ENCODE assay signal across 1 cellular context in genomic region chr14:21556378-21557083, GRCh38.
TF ChIP-seq lines count a peak whose summit lies in the region.

No MANE protein-coding gene starts in this region.

TF ChIP-seq in HepG2, 621 proteins besides CTCF, POLR2A, EP300 and RAD21 (continues in another document):
- no peak for TF ChIP-seq FOXC1 (CRISPR knock-in tag; IDR thresholded peaks at IDR 0.05; ENCODE audit: borderline replicate concordance)
- no peak for TF ChIP-seq NR2F2 (IDR thresholded peaks at IDR 0.05; ENCODE audit: borderline replicate concordance, low read depth)
- no peak for TF ChIP-seq SKI (IDR thresholded peaks at IDR 0.05; ENCODE audit: partially characterized antibody)
- no peak for TF ChIP-seq KDM5A (IDR thresholded peaks at IDR 0.05; ENCODE audit: borderline replicate concordance, low read length)
- TF ChIP-seq ZHX1 (CRISPR knock-in tag; IDR thresholded peaks at IDR 0.05; ENCODE audit: low read depth), result no peak
- TF ChIP-seq ZSCAN5A (CRISPR knock-in tag; IDR thresholded peaks at IDR 0.05; ENCODE audit: borderline replicate concordance), result no peak
- peak; percentile 72 for TF ChIP-seq ZMYM3 (CRISPR knock-in tag; IDR thresholded peaks at IDR 0.05)
- TF ChIP-seq MEIS2 (CRISPR knock-in tag; IDR thresholded peaks at IDR 0.05), result no peak
- TF ChIP-seq, protein P1, sequence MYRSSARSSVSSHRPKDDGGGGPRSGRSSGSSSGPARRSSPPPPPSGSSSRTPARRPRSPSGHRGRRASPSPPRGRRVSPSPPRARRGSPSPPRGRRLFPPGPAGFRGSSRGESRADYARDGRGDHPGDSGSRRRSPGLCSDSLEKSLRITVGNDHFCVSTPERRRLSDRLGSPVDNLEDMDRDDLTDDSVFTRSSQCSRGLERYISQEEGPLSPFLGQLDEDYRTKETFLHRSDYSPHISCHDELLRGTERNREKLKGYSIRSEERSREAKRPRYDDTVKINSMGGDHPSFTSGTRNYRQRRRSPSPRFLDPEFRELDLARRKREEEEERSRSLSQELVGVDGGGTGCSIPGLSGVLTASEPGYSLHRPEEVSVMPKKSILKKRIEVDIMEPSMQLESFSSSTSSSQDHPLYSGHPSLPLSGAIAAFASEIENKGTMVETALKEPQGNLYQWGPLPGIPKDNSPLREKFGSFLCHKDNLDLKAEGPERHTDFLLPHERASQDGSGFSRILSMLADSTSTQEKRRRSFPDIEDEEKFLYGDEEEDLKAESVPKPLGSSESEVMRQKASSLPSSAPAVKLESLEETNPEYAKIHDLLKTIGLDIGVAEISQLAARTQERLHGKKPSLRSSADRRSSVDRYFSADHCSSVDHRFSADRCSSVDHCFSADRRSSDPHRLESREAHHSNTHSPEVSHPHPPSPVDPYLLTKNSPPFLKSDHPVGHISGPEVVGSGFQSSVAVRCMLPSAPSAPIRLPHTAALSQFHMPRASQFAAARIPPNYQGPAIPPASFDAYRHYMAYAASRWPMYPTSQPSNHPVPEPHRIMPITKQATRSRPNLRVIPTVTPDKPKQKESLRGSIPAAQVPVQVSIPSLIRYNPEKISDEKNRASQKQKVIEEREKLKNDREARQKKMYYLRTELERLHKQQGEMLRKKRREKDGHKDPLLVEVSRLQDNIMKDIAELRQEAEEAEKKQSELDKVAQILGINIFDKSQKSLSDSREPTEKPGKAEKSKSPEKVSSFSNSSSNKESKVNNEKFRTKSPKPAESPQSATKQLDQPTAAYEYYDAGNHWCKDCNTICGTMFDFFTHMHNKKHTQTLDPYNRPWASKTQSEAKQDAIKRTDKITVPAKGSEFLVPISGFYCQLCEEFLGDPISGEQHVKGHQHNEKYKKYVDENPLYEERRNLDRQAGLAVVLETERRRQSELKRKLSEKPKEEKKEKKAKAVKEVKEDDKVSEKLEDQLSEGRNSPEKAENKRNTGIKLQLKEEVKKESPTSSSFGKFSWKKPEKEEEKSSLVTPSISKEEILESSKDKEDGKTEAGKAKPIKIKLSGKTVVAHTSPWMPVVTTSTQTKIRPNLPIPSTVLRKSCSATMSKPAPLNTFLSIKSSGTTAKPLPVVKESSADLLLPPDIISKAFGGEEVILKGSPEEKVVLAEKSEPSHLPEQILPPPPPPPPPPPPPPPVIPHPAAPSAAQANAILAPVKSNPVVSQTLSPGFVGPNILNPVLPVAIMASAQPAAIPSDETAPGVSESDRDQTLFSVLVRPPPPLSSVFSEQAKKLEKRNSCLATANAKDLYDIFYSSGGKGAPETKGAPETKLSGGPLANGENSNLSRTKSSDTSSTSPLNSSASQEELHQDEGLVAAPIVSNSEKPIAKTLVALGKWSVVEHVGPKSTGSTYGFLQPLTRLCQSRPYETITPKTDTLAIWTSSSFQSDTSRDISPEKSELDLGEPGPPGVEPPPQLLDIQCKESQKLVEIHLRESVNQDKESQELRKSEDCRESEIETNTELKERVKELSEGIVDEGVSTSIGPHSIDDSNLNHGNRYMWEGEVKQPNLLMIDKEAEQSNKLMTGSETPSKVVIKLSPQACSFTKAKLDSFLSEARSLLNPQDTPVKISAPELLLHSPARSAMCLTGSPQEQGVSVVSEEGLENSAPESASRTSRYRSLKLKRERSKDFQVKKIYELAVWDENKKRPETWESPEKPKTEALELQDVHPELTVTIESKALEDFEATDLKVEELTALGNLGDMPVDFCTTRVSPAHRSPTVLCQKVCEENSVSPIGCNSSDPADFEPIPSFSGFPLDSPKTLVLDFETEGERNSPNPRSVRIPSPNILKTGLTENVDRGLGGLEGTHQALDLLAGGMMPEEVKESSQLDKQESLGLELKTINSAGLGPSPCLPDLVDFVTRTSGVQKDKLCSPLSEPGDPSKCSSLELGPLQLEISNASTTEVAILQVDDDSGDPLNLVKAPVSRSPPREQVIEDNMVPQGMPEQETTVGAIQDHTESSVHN (CRISPR knock-in tag; IDR thresholded peaks at IDR 0.05), result no peak
- no peak for TF ChIP-seq NPAS2 (CRISPR knock-in tag; IDR thresholded peaks at IDR 0.05; ENCODE audit: borderline replicate concordance)
- no peak for TF ChIP-seq FIP1L1 (IDR thresholded peaks at IDR 0.05; ENCODE audit: borderline replicate concordance, insufficient read depth, low read depth, low read length)
- TF ChIP-seq ZNF619 (CRISPR knock-in tag; IDR thresholded peaks at IDR 0.05), result no peak
- TF ChIP-seq KMT2A (CRISPR knock-in tag; IDR thresholded peaks at IDR 0.05), result no peak
- TF ChIP-seq GMEB2 (CRISPR knock-in tag; IDR thresholded peaks at IDR 0.05; ENCODE audit: low read depth), result no peak
- TF ChIP-seq ZNF512 (CRISPR knock-in tag; IDR thresholded peaks at IDR 0.05), result no peak
- no peak for TF ChIP-seq PRMT3 (CRISPR knock-in tag; IDR thresholded peaks at IDR 0.05; ENCODE audit: borderline replicate concordance, low read depth)
- no peak for TF ChIP-seq NFE2L1 (CRISPR knock-in tag; IDR thresholded peaks at IDR 0.05; ENCODE audit: borderline replicate concordance)
- no peak; the same call in 1 of the 2 replicates for TF ChIP-seq ZNF460 (CRISPR knock-in tag; IDR thresholded peaks at IDR 0.05; ENCODE audit: borderline replicate concordance)
- no peak for TF ChIP-seq SALL2 (CRISPR knock-in tag; IDR thresholded peaks at IDR 0.05)
- TF ChIP-seq MXI1 (IDR thresholded peaks at IDR 0.05; ENCODE audit: borderline replicate concordance, low read depth, low read length), result no peak
- no peak for TF ChIP-seq NFRKB (IDR thresholded peaks at IDR 0.05)
- TF ChIP-seq ARHGAP35 (CRISPR knock-in tag; IDR thresholded peaks at IDR 0.05; ENCODE audit: borderline replicate concordance), result no peak
- TF ChIP-seq PAF1 (CRISPR knock-in tag; IDR thresholded peaks at IDR 0.05), result no peak
- TF ChIP-seq RBM22 (optimal IDR thresholded peaks at IDR 0.05; ENCODE audit: low read length), result no peak
- TF ChIP-seq RFX5 (IDR thresholded peaks at IDR 0.05; ENCODE audit: low read depth, low read length), result no peak
- 0 out of 2 replicates have a peak, but pooled peaks have one; percentile 23 for TF ChIP-seq RARA (CRISPR knock-in tag; IDR thresholded peaks at IDR 0.05)
- TF ChIP-seq FOXP4 (CRISPR knock-in tag; IDR thresholded peaks at IDR 0.05), result 0 out of 2 replicates have a peak, but pooled peaks have one; percentile 37
- TF ChIP-seq, protein P2, sequence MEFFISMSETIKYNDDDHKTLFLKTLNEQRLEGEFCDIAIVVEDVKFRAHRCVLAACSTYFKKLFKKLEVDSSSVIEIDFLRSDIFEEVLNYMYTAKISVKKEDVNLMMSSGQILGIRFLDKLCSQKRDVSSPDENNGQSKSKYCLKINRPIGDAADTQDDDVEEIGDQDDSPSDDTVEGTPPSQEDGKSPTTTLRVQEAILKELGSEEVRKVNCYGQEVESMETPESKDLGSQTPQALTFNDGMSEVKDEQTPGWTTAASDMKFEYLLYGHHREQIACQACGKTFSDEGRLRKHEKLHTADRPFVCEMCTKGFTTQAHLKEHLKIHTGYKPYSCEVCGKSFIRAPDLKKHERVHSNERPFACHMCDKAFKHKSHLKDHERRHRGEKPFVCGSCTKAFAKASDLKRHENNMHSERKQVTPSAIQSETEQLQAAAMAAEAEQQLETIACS (CRISPR knock-in tag; IDR thresholded peaks at IDR 0.05), result no peak
- TF ChIP-seq ZKSCAN5 (CRISPR knock-in tag; IDR thresholded peaks at IDR 0.05), result no peak
- TF ChIP-seq FOXP1 (IDR thresholded peaks at IDR 0.05), result no peak
- 0 out of 2 replicates have a peak, but pooled peaks have one; percentile 20 for TF ChIP-seq FOXP1 (CRISPR knock-in tag; IDR thresholded peaks at IDR 0.05)
- TF ChIP-seq SP1 (IDR thresholded peaks at IDR 0.05), result no peak
- no peak for TF ChIP-seq SP1 (CRISPR knock-in tag; IDR thresholded peaks at IDR 0.05)
- TF ChIP-seq ZNF543 (CRISPR knock-in tag; IDR thresholded peaks at IDR 0.05), result 0 out of 2 replicates have a peak, but pooled peaks have one; percentile 46
- no peak for TF ChIP-seq KLF13 (CRISPR knock-in tag; IDR thresholded peaks at IDR 0.05)
- TF ChIP-seq, protein P3, sequence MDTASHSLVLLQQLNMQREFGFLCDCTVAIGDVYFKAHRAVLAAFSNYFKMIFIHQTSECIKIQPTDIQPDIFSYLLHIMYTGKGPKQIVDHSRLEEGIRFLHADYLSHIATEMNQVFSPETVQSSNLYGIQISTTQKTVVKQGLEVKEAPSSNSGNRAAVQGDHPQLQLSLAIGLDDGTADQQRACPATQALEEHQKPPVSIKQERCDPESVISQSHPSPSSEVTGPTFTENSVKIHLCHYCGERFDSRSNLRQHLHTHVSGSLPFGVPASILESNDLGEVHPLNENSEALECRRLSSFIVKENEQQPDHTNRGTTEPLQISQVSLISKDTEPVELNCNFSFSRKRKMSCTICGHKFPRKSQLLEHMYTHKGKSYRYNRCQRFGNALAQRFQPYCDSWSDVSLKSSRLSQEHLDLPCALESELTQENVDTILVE (CRISPR knock-in tag; IDR thresholded peaks at IDR 0.05), result no peak
- no peak for TF ChIP-seq MTA3 (CRISPR knock-in tag; IDR thresholded peaks at IDR 0.05)
- TF ChIP-seq GTF3A (CRISPR knock-in tag; conservative IDR thresholded peaks at IDR 0.05), result 0 out of 2 replicates have a peak, but pooled peaks have one; percentile 48
- TF ChIP-seq UBTF (CRISPR knock-in tag; IDR thresholded peaks at IDR 0.05), result no peak
